Comparison of ENCODE assay signal across 10 cellular contexts in the genomic region with DNA sequence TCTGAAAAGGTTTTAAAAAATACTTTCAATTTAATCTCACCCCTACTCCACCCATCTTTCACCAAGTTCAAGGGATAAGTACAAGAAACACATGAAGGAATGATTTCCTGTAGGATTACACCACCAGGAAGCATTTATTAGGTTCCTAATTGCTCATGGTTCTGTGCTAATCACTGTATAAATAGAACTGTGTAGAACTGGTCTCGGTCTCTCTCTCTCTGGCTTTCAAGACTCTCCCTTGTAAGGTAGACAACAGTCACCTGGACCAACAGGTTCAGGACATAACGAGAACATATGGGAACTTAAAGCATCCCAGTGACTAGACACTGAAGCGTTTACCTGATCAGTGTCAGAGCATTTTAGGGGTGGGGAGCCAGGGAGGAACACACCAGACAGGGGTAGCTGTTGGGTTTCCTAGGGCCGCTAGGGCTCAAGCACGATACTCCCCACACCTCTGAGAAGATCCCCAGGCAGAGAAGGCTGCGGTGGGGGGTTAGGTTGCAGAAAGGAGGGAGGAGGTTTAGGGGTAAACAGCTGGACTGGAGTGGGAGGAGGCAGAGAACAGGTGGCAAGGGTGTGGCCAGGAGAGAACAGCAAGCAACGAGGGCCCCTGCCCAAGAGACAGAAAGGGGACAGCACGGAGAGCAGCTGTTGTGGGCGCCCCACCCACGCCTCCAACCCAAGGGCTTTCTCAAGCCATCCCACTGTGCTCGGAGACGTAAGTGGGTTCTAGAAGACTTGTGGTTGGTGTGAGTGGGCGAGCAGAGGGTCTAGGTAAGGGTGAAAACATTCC. TPM values are rescaled to one million over a fixed set of nuclear protein-coding genes. Genes with fewer than 3 reads are reported as not detected.
DNase-seq lines count a peak whose midpoint lies in the region; ATAC-seq, FAIRE-seq and TF ChIP-seq lines count a peak whose summit lies in the region.
"Had no signal": no experiment of that assay in that cellular context is flagged by ENCODE, and none has a peak within 500 bp of the region (broad histone marks: within the 10 kb centered on the region; RNA-seq: fewer than 3 reads in every experiment).

No MANE protein-coding gene starts in this region.

- H3K9me3 Mint-ChIP-seq in activated T-helper 2 cell treated with anti-CD3 and anti-CD28 coated beads, Interferon-gamma antibody, Interleukin-2, Interleukin-4, amounts not matched to agents 10 μg/mL and 5 μg/mL and 100 μg/mL, durations not matched to agents 14 hours and 24 hours and 36 hours, result peaks cover 3% of the 10 kb centered on the region
- H3K9me3 Mint-ChIP-seq in activated CD8-positive, alpha-beta T cell treated with anti-CD3 and anti-CD28 coated beads for 36 hours, result peaks cover 5% of the 10 kb centered on the region

- WGBS in esophagus muscularis mucosa, result 91% methylated on average over 13 of the region's 13 CpGs

- intact Hi-C loops in mucosa of descending colon (cut with DNase I, micrococcal nuclease), result no loop called here
- intact Hi-C loops in esophagus muscularis mucosa (cut with DNase I), result no loop called here
- intact Hi-C loops in kidney (cut with DNase I), result no loop called here
- intact Hi-C loops in activated T-helper 2 cell treated with anti-CD3 and anti-CD28 coated beads, Interferon-gamma antibody, Interleukin-2, Interleukin-4, amounts not matched to agents 10 μg/mL and 5 μg/mL and 100 μg/mL, durations not matched to agents 14 hours and 24 hours and 36 hours (cut with micrococcal nuclease), result no loop called here
- intact Hi-C loops in activated CD8-positive, alpha-beta T cell treated with anti-CD3 and anti-CD28 coated beads for 36 hours (cut with micrococcal nuclease), result no loop called here

- H3K4me3 ChIP-seq in mucosa of descending colon (no peak overlapping the region), esophagus muscularis mucosa (no peak overlapping the region), kidney (ENCODE audit: low read length in 2 of 2) (no peak overlapping the region)
- H3K4me3 ChIP-seq: suprapubic skin had no signal

- H3K36me3 Mint-ChIP-seq in activated T-helper 2 cell treated with anti-CD3 and anti-CD28 coated beads, Interferon-gamma antibody, Interleukin-2, Interleukin-4, amounts not matched to agents 10 μg/mL and 5 μg/mL and 100 μg/mL, durations not matched to agents 14 hours and 24 hours and 36 hours (ENCODE audit: low read depth), result no peaks in the 10 kb centered on the region
- no peaks in the 10 kb centered on the region for H3K36me3 Mint-ChIP-seq in activated CD8-positive, alpha-beta T cell treated with anti-CD3 and anti-CD28 coated beads for 36 hours (ENCODE audit: low read depth)

- DNase-seq in mucosa of descending colon (peak; percentile 55 to 77 (median 69)), esophagus muscularis mucosa (ENCODE audit: extremely low spot score) (no peak), kidney (no peak)
- DNase-seq in activated T-helper 2 cell treated with anti-CD3 and anti-CD28 coated beads, Interferon-gamma antibody, Interleukin-2, Interleukin-4, amounts not matched to agents 10 μg/mL and 5 μg/mL and 100 μg/mL, durations not matched to agents 14 hours and 24 hours and 36 hours (ENCODE audit: low spot score), result no peak
- no peak for DNase-seq in activated CD8-positive, alpha-beta T cell treated with anti-CD3 and anti-CD28 coated beads for 36 hours
- DNase-seq: cortex of kidney had no signal

- no peak for TF ChIP-seq EP300 in esophagus muscularis mucosa (IDR thresholded peaks at IDR 0.05)

- H3K36me3 ChIP-seq in mucosa of descending colon (ENCODE audit: low read depth) (no peaks in the 10 kb centered on the region), esophagus muscularis mucosa (no peaks in the 10 kb centered on the region), kidney (ENCODE audit: control insufficient read depth in 1 of 2, insufficient read depth in 2 of 2, low read length in 2 of 2) (no peaks in the 10 kb centered on the region)
- H3K36me3 ChIP-seq: suprapubic skin had no signal

- no peaks in the 10 kb centered on the region for H3K27me3 ChIP-seq in esophagus muscularis mucosa
- H3K27me3 ChIP-seq: suprapubic skin had no signal

- peaks cover 14% of the 10 kb centered on the region for H3K27me3 Mint-ChIP-seq in activated T-helper 2 cell treated with anti-CD3 and anti-CD28 coated beads, Interferon-gamma antibody, Interleukin-2, Interleukin-4, amounts not matched to agents 10 μg/mL and 5 μg/mL and 100 μg/mL, durations not matched to agents 14 hours and 24 hours and 36 hours (ENCODE audit: low read depth)
- H3K27me3 Mint-ChIP-seq in activated CD8-positive, alpha-beta T cell treated with anti-CD3 and anti-CD28 coated beads for 36 hours, result no peaks in the 10 kb centered on the region

- H3K9me3 ChIP-seq in mucosa of descending colon (no peaks in the 10 kb centered on the region), esophagus muscularis mucosa (no peaks in the 10 kb centered on the region), kidney (ENCODE audit: control insufficient read depth in 1 of 2, low read length in 2 of 2) (no peaks in the 10 kb centered on the region)
- H3K9me3 ChIP-seq: suprapubic skin had no signal

- TF ChIP-seq POLR2A in esophagus muscularis mucosa (IDR thresholded peaks at IDR 0.05; ENCODE audit: low read depth), result no peak

- no peak overlapping the region for H3K27ac Mint-ChIP-seq in activated T-helper 2 cell treated with anti-CD3 and anti-CD28 coated beads, Interferon-gamma antibody, Interleukin-2, Interleukin-4, amounts not matched to agents 10 μg/mL and 5 μg/mL and 100 μg/mL, durations not matched to agents 14 hours and 24 hours and 36 hours
- H3K27ac Mint-ChIP-seq in activated CD8-positive, alpha-beta T cell treated with anti-CD3 and anti-CD28 coated beads for 36 hours, result no peak overlapping the region

- no peaks in the 10 kb centered on the region for H3K4me1 ChIP-seq in mucosa of descending colon (ENCODE audit: low read depth)
- no peaks in the 10 kb centered on the region for H3K4me1 ChIP-seq in esophagus muscularis mucosa
- peaks cover 0 to 2% of the 10 kb centered on the region in 2 donors for H3K4me1 ChIP-seq in kidney (ENCODE audit: control insufficient read depth in 1 of 2, insufficient read depth in 1 of 2, low read depth in 1 of 2, low read length in 2 of 2)

- H3K4me3 Mint-ChIP-seq in activated T-helper 2 cell treated with anti-CD3 and anti-CD28 coated beads, Interferon-gamma antibody, Interleukin-2, Interleukin-4, amounts not matched to agents 10 μg/mL and 5 μg/mL and 100 μg/mL, durations not matched to agents 14 hours and 24 hours and 36 hours (ENCODE audit: low read depth), result no peak overlapping the region
- H3K4me3 Mint-ChIP-seq in activated CD8-positive, alpha-beta T cell treated with anti-CD3 and anti-CD28 coated beads for 36 hours, result no peak overlapping the region

- no peak overlapping the region for H3K9ac ChIP-seq in kidney (ENCODE audit: low read length in 2 of 2)

- H3K4me1 Mint-ChIP-seq in activated T-helper 2 cell treated with anti-CD3 and anti-CD28 coated beads, Interferon-gamma antibody, Interleukin-2, Interleukin-4, amounts not matched to agents 10 μg/mL and 5 μg/mL and 100 μg/mL, durations not matched to agents 14 hours and 24 hours and 36 hours (ENCODE audit: low read depth), result peaks cover under 1% of the 10 kb centered on the region
- peaks cover 12% of the 10 kb centered on the region for H3K4me1 Mint-ChIP-seq in activated CD8-positive, alpha-beta T cell treated with anti-CD3 and anti-CD28 coated beads for 36 hours (ENCODE audit: low read depth)

- FAIRE-seq in kidney (lab: Jason Lieb, UNC), result no peak

- H3K27ac ChIP-seq in esophagus muscularis mucosa (replicated peaks in 1 of 4), result no peak overlapping the region
- H3K27ac ChIP-seq in kidney (ENCODE audit: low read depth in 2 of 2, low read length in 2 of 2), result no peak overlapping the region
- H3K27ac ChIP-seq: suprapubic skin had no signal

- ATAC-seq in GM18517 (IDR thresholded peaks at IDR 0.05; ENCODE audit: unreplicated experiment) (peak; percentile 83), GM21515 (IDR thresholded peaks at IDR 0.05; ENCODE audit: unreplicated experiment) (peak; percentile 74), HG03280 (IDR thresholded peaks at IDR 0.05; ENCODE audit: unreplicated experiment) (peak; percentile 79), mucosa of descending colon (peak; percentile 87)
- ATAC-seq in activated CD8-positive, alpha-beta T cell treated with anti-CD3 and anti-CD28 coated beads for 36 hours, result no peak

- no peak for TF ChIP-seq CTCF in mucosa of descending colon (IDR thresholded peaks at IDR 0.05)
- TF ChIP-seq CTCF in esophagus muscularis mucosa (IDR thresholded peaks at IDR 0.05), result no peak
- no peak for TF ChIP-seq CTCF in kidney (IDR thresholded peaks at IDR 0.05; ENCODE audit: borderline replicate concordance, extremely low read depth, insufficient read depth)
- no peak for TF ChIP-seq CTCF in activated CD8-positive, alpha-beta T cell treated with anti-CD3 and anti-CD28 coated beads for 36 hours (IDR thresholded peaks at IDR 0.05)

- POLR2A ChIA-PET in activated CD8-positive, alpha-beta T cell treated with anti-CD3 and anti-CD28 coated beads for 36 hours (lab: Charles Lee), result no interaction called here

- CTCF ChIA-PET in activated CD8-positive, alpha-beta T cell treated with anti-CD3 and anti-CD28 coated beads for 36 hours (lab: Charles Lee), result no interaction called here

RNA-seq across cellular contexts. Expression of gene USP6NL, which starts 52.5 kb away (rescaled TPM):
- total RNA-seq in mucosa of descending colon (10 to 100 TPM; 14.6 to 20.0 (median 19.8) TPM), esophagus muscularis mucosa (10 to 100 TPM; 10.4 to 14.9 (median 13.2) TPM), kidney (17.7 TPM)
- polyA plus RNA-seq in kidney (ENCODE audit: insufficient read depth, low read depth, low replicate concordance), result 4.5 TPM
- 0.39 and 0.50 TPM in 2 replicates for total RNA-seq in activated T-helper 2 cell treated with anti-CD3 and anti-CD28 coated beads, Interferon-gamma antibody, Interleukin-2, Interleukin-4, amounts not matched to agents 10 μg/mL and 5 μg/mL and 100 μg/mL, durations not matched to agents 14 hours and 24 hours and 36 hours
- total RNA-seq in activated CD8-positive, alpha-beta T cell treated with anti-CD3 and anti-CD28 coated beads for 36 hours, result 1 to 10 TPM; 2.3 to 2.5 TPM

Comparison
In these comparisons a context has a peak if more than half of its experiments do, and no peak if none do; other contexts are left out.
1. DNase-seq: peak in mucosa of descending colon (3 of 3); none in esophagus muscularis mucosa (single experiment), kidney (single experiment), activated T-helper 2 cell treated with anti-CD3 and anti-CD28 coated beads, Interferon-gamma antibody, Interleukin-2, Interleukin-4, amounts not matched to agents 10 μg/mL and 5 μg/mL and 100 μg/mL, durations not matched to agents 14 hours and 24 hours and 36 hours (single experiment) and activated CD8-positive, alpha-beta T cell treated with anti-CD3 and anti-CD28 coated beads for 36 hours (single experiment).